Comparison of ENCODE assay signal across 1 cellular context in genomic region chr15:92910451-92910850, GRCh38.
TF ChIP-seq lines count a peak whose summit lies in the region.

No MANE protein-coding gene starts in this region.

TF ChIP-seq in IMR-90, 13 proteins besides CTCF, POLR2A, EP300 and RAD21 (continued from another document):
- TF ChIP-seq RCOR1 (IDR thresholded peaks at IDR 0.05; ENCODE audit: insufficient replicate concordance, low read length): no peak
- TF ChIP-seq BHLHE40 (IDR thresholded peaks at IDR 0.05; ENCODE audit: low read depth, low read length): no peak
- no peak for TF ChIP-seq FOS (IDR thresholded peaks at IDR 0.05; ENCODE audit: low read depth, low read length)
- no peak for TF ChIP-seq MAFK (IDR thresholded peaks at IDR 0.05; ENCODE audit: low read depth, low read length)
- no peak for TF ChIP-seq ELK1 (IDR thresholded peaks at IDR 0.05; ENCODE audit: borderline replicate concordance, low read depth, low read length)
- no peak for TF ChIP-seq MAZ (IDR thresholded peaks at IDR 0.05; ENCODE audit: borderline replicate concordance, low read depth, low read length)
- TF ChIP-seq NFE2L2 (IDR thresholded peaks at IDR 0.05; ENCODE audit: low read depth, low read length): no peak
- TF ChIP-seq USF2 (IDR thresholded peaks at IDR 0.05; ENCODE audit: low read depth, low read length): no peak
- no peak for TF ChIP-seq RFX5 (IDR thresholded peaks at IDR 0.05; ENCODE audit: low read depth, low read length)
- TF ChIP-seq CHD1 (IDR thresholded peaks at IDR 0.05; ENCODE audit: low read depth, low read length): no peak
- TF ChIP-seq MXI1 (IDR thresholded peaks at IDR 0.05; ENCODE audit: borderline replicate concordance, low read depth, low read length): no peak
- no peak for TF ChIP-seq CEBPB (IDR thresholded peaks at IDR 0.05; ENCODE audit: low read depth, low read length)
